8 cellular contexts compared by ENCODE assay signal in the genomic region with DNA sequence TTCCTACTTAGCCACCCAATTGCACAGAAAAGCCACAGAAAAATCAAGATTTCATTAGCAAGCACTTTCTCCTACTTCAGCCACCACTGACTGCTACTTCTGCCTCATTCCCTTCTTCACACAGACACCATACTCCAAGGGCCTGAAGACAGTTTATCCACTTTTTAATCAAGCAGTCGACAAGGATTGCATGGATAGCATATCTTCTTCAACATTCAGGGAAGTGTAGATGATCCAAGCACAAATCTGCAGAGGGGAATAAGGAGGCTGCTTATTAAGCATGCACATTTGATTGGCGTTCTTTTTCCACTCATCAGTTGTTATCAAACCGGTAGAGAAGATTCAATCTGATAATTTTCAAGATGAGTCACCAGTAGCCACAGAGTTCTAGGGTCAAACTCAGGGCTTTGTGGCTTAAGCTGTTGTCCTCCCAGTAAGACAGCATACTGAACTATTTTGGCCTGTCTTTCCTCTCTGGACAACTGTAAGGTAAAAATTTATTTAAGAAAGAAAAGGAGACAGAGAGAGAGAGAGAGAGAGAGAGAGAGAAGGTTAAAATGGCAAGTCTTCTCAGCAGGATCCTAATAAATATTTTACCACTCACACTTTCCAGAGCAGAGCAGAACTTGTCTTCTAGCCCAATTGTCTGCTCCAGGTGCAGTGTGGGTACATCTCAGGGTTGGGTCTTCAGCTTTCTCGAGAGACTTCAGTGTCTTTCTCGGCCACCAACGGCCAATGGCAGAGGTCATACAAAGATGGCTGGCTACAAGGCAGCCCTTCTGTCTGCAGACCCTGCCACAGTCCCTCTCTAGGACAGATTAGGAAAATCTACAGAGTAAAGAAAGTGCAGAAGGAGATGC.
DNase-seq lines count a peak whose midpoint lies in the region; ATAC-seq, FAIRE-seq and TF ChIP-seq lines count a peak whose summit lies in the region.

No MANE protein-coding gene starts in this region.

- H3K27me3 ChIP-seq in dorsolateral prefrontal cortex (no peaks in the 10 kb centered on the region), aorta (ENCODE audit: control insufficient read depth in 1 of 2, insufficient read depth in 2 of 2, low read length in 1 of 2) (no peaks in the 10 kb centered on the region)

- H3K27ac ChIP-seq in dorsolateral prefrontal cortex (peak overlapping the region in 51 of 59 donors; percentile 2 to 84 (median 52)), aorta (ENCODE audit: low read depth in 1 of 2, low read length in 2 of 2) (peak overlapping the region in 1 of 2 donors; percentile 94)

- peaks cover 2 to 6% of the 10 kb centered on the region in 2 donors for H3K4me1 ChIP-seq in aorta (ENCODE audit: control insufficient read depth in 1 of 2, insufficient read depth in 2 of 2, low read length in 2 of 2)

- DNase-seq in GM12892 (ENCODE audit: insufficient read length), result no peak
- DNase-seq in HTR-8/SVneo (ENCODE audit: insufficient read length, low spot score), result peak; percentile 10
- DNase-seq in dorsolateral prefrontal cortex, result no peak
- DNase-seq in aorta, result no peak
- DNase-seq in stimulated activated CD4-positive, alpha-beta T cell treated with anti-CD3 and anti-CD28 coated beads, Interleukin-2, amount 100 ng/mL, for 48 hours, result no peak
- DNase-seq in DMS153 treated with DMSO at 0.1 percent for 48 hours (lab: John Stamatoyannopoulos, UW; ENCODE audit: unreplicated experiment), result no peak
- no peak for DNase-seq in NCI-H345 treated with DMSO at 0.1 percent for 48 hours (lab: John Stamatoyannopoulos, UW; ENCODE audit: unreplicated experiment)

- H3K4me3 ChIP-seq in dorsolateral prefrontal cortex (no peak overlapping the region), aorta (ENCODE audit: low read length in 2 of 2) (no peak overlapping the region)

- no peaks in the 10 kb centered on the region for H3K36me3 ChIP-seq in aorta (ENCODE audit: control insufficient read depth in 1 of 2, insufficient read depth in 2 of 2, low read length in 1 of 2)

- peak; percentile 67 for FAIRE-seq in GM12892 (lab: Jason Lieb, UNC)
- FAIRE-seq in HTR-8/SVneo (lab: Jason Lieb, UNC), result no peak

- H3K9me3 ChIP-seq in aorta (ENCODE audit: control insufficient read depth, low read length), result no peaks in the 10 kb centered on the region

- intact Hi-C loops in dorsolateral prefrontal cortex (cut with DNase I) (no loop called here), aorta (cut with DNase I) (loop anchor here in 1 of 2 donors (5.0 kb wide), 1 partner anchor 79 kb away; a partner anchor contains a TSS)

- peak; percentile 95 for ATAC-seq in GM21528 (IDR thresholded peaks at IDR 0.05; ENCODE audit: low FRiP score, unreplicated experiment)
- ATAC-seq in aorta (ENCODE audit: low FRiP score), result peak; percentile 23

- TF ChIP-seq CTCF in dorsolateral prefrontal cortex (IDR thresholded peaks at IDR 0.05 in 54 of 56, conservative IDR thresholded peaks at IDR 0.05 in 2 of 56; ENCODE audit: low read depth in 1 of 56, partially characterized antibody in 56 of 56), result no peak

- WGBS in aorta, 2 donors, result 75 to 76% methylated on average over 6 of the region's 6 CpGs

- TF ChIP-seq POLR2A in GM12892 (IDR thresholded peaks at IDR 0.05; ENCODE audit: low read depth, low read length), result no peak
